Comparison of ENCODE assay signal across 2 cellular contexts in genomic region chr1:204062106-204062505, GRCh38.
TF ChIP-seq lines count a peak whose summit lies in the region.

No MANE protein-coding gene starts in this region.

TF ChIP-seq in HCT116, 20 proteins besides CTCF, POLR2A, EP300 and RAD21 (continued from another document):
- TF ChIP-seq REST (IDR thresholded peaks at IDR 0.05; ENCODE audit: low read depth) (no peak), POLR2AphosphoS5 (IDR thresholded peaks at IDR 0.05; ENCODE audit: low read depth, low read length) (no peak), TCF7L2 (IDR thresholded peaks at IDR 0.05; ENCODE audit: borderline replicate concordance, extremely low read depth, insufficient read depth, insufficient read length) (no peak), ATF3 (IDR thresholded peaks at IDR 0.05) (no peak), ELF1 (IDR thresholded peaks at IDR 0.05; ENCODE audit: borderline replicate concordance, low read depth) (no peak), ZFX (IDR thresholded peaks at IDR 0.05) (no peak), EZH2 (IDR thresholded peaks at IDR 0.05) (no peak), CEBPB (IDR thresholded peaks at IDR 0.05; ENCODE audit: low read depth) (no peak)

TF ChIP-seq in HEK293, 187 proteins besides CTCF, POLR2A, EP300 and RAD21 (continued from another document):
- TF ChIP-seq PRDM10 (tag by site-specific recombination; IDR thresholded peaks at IDR 0.05), result 0 out of 2 replicates have a peak, but pooled peaks have one; percentile 27
- 0 out of 2 replicates have a peak, but pooled peaks have one; percentile 9 for TF ChIP-seq EGR2 (tag by site-specific recombination; IDR thresholded peaks at IDR 0.05; ENCODE audit: low read depth)
TF ChIP-seq in HEK293: peak in this region for 2.
